ENCODE assay signal across 8 cellular contexts in genomic region chr9:120867676-120868338, GRCh38. TPM values are rescaled to one million over a fixed set of nuclear protein-coding genes. Genes with fewer than 3 reads are reported as not detected.
DNase-seq lines count a peak whose midpoint lies in the region; ATAC-seq lines count a peak whose summit lies in the region.

No MANE protein-coding gene starts in this region.

- peak overlapping the region; percentile 66 for H3K27ac Mint-ChIP-seq in stimulated activated naive CD8-positive, alpha-beta T cell treated with anti-CD3 and anti-CD28 coated beads, Interleukin-15, Interleukin-2, amounts not matched to agents 100 ng/mL and 50 ng/mL, for 24 hours
- peak overlapping the region; percentile 90 for H3K27ac Mint-ChIP-seq in central memory CD8-positive, alpha-beta T cell (ENCODE audit: low read depth)
- H3K27ac Mint-ChIP-seq in naive B cell: peak overlapping the region; percentile 61 to 93 (median 87)

- no peak for DNase-seq in stimulated activated naive CD8-positive, alpha-beta T cell treated with anti-CD3 and anti-CD28 coated beads, Interleukin-15, Interleukin-2, amounts not matched to agents 100 U/mL and 50 U/mL, for 24 hours
- no peak for DNase-seq in central memory CD8-positive, alpha-beta T cell (ENCODE audit: low spot score in 2 of 2)
- DNase-seq in naive B cell (no peak), NK-92 (lab: John Stamatoyannopoulos, UW; ENCODE audit: unreplicated experiment) (no peak)

- peaks cover 39% of the 10 kb centered on the region for H3K4me1 Mint-ChIP-seq in stimulated activated naive CD8-positive, alpha-beta T cell treated with anti-CD3 and anti-CD28 coated beads, Interleukin-15, Interleukin-2, amounts not matched to agents 100 ng/mL and 50 ng/mL, for 24 hours (ENCODE audit: low read depth)
- peaks cover 15% of the 10 kb centered on the region for H3K4me1 Mint-ChIP-seq in central memory CD8-positive, alpha-beta T cell
- peaks cover 7 to 22% (median 10%) of the 10 kb centered on the region in 3 donors for H3K4me1 Mint-ChIP-seq in naive B cell

- ATAC-seq in stimulated activated naive CD8-positive, alpha-beta T cell treated with anti-CD3 and anti-CD28 coated beads, Interleukin-15, Interleukin-2, amounts not matched to agents 100 U/mL and 50 U/mL, for 24 hours: no peak
- ATAC-seq in central memory CD8-positive, alpha-beta T cell (replicated peaks; ENCODE audit: extremely low read depth, poor library complexity, severe bottlenecking): no peak
- ATAC-seq in naive B cell (ENCODE audit: low read depth in 2 of 2): no peak
- ATAC-seq in GM19328 (IDR thresholded peaks at IDR 0.05; ENCODE audit: unreplicated experiment): no peak
- no peak for ATAC-seq in HG03469 (IDR thresholded peaks at IDR 0.05; ENCODE audit: unreplicated experiment)
- no peak for ATAC-seq in HG03280 (IDR thresholded peaks at IDR 0.05; ENCODE audit: unreplicated experiment)

- peaks cover 79% of the 10 kb centered on the region for H3K36me3 Mint-ChIP-seq in stimulated activated naive CD8-positive, alpha-beta T cell treated with anti-CD3 and anti-CD28 coated beads, Interleukin-15, Interleukin-2, amounts not matched to agents 100 ng/mL and 50 ng/mL, for 24 hours (ENCODE audit: low read depth)
- peaks cover 33% of the 10 kb centered on the region for H3K36me3 Mint-ChIP-seq in central memory CD8-positive, alpha-beta T cell (ENCODE audit: insufficient read depth)
- no peaks in the 10 kb centered on the region for H3K36me3 Mint-ChIP-seq in naive B cell

- H3K9me3 Mint-ChIP-seq in stimulated activated naive CD8-positive, alpha-beta T cell treated with anti-CD3 and anti-CD28 coated beads, Interleukin-15, Interleukin-2, amounts not matched to agents 100 ng/mL and 50 ng/mL, for 24 hours: no peaks in the 10 kb centered on the region
- no peaks in the 10 kb centered on the region for H3K9me3 Mint-ChIP-seq in central memory CD8-positive, alpha-beta T cell
- no peaks in the 10 kb centered on the region for H3K9me3 Mint-ChIP-seq in naive B cell

- H3K27me3 Mint-ChIP-seq in stimulated activated naive CD8-positive, alpha-beta T cell treated with anti-CD3 and anti-CD28 coated beads, Interleukin-15, Interleukin-2, amounts not matched to agents 100 ng/mL and 50 ng/mL, for 24 hours: no peaks in the 10 kb centered on the region
- no peaks in the 10 kb centered on the region for H3K27me3 Mint-ChIP-seq in central memory CD8-positive, alpha-beta T cell
- H3K27me3 Mint-ChIP-seq in naive B cell: no peaks in the 10 kb centered on the region

- H3K4me3 Mint-ChIP-seq in stimulated activated naive CD8-positive, alpha-beta T cell treated with anti-CD3 and anti-CD28 coated beads, Interleukin-15, Interleukin-2, amounts not matched to agents 100 ng/mL and 50 ng/mL, for 24 hours: peak overlapping the region; percentile 74
- H3K4me3 Mint-ChIP-seq in central memory CD8-positive, alpha-beta T cell: peak overlapping the region; percentile 79
- peak overlapping the region; percentile 75 to 96 (median 82) for H3K4me3 Mint-ChIP-seq in naive B cell

RNA-seq across cellular contexts. Expression of gene PHF19, which starts 9.2 kb away (rescaled TPM):
- 1 to 10 TPM in 5 of 6 donors, under 1 TPM in 1; 0.26 to 5.4 (median 3.5) TPM for polyA plus RNA-seq in naive B cell (ENCODE audit: low read depth in 6 of 6)

RNA-seq across cellular contexts. Expression of gene PSMD5, which starts 25.1 kb away (rescaled TPM):
- 10 to 100 TPM in 5 of 6 donors, 1 to 10 TPM in 1; 3.6 to 22.8 (median 17.4) TPM for polyA plus RNA-seq in naive B cell (ENCODE audit: low read depth in 6 of 6)

RNA-seq across cellular contexts. Expression of gene TRAF1, which starts 58.8 kb away (rescaled TPM):
- under 1 TPM; 0.34 to 0.97 (median 0.72) TPM for polyA plus RNA-seq in naive B cell (ENCODE audit: low read depth in 6 of 6)
